Comparison of ENCODE assay signal across 9 cellular contexts in the genomic region with DNA sequence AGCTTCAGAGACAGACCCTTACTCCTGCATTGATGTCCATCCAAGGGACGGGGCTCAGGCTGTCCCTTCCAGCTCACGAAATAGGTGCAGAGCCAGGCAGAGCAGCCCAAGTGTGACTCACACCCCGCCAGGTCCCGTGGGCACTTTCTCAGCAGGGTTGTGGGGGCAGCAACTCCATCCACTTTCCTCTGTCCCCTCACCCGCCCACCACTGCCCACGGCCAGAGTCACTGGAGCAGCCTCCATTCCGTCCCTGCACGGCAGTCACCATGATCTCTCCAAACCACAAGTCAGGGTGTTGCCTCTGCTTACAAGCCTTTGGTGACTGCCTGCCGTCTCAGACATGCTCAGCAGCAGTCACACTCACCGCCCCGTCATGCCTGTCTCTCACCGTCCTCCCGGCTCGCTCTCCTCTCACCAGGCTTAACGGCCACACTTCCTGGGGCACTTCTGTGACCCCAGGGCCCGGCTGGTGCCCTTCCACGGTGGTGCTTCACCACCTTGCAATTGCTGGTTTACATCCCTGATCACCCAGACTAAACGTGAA. TPM values are rescaled to one million over a fixed set of nuclear protein-coding genes. Genes with fewer than 3 reads are reported as not detected.
A peak's percentile ranks its signal among the peaks of the same experiment; 100 is the strongest.
DNase-seq lines count a peak whose midpoint lies in the region; ATAC-seq and TF ChIP-seq lines count a peak whose summit lies in the region.
"Had no signal": no experiment of that assay in that cellular context is flagged by ENCODE, and none has a peak within 500 bp of the region (broad histone marks: within the 10 kb centered on the region; RNA-seq: fewer than 3 reads in every experiment).

No MANE protein-coding gene starts in this region.

- H3K27me3 ChIP-seq in endodermal cell (ENCODE audit: control insufficient read depth, insufficient read depth, low read length, poor library complexity, severe bottlenecking), result no peaks in the 10 kb centered on the region
- no peaks in the 10 kb centered on the region for H3K27me3 ChIP-seq in Karpas-422 (ENCODE audit: low read length)

- H3K36me3 ChIP-seq in endodermal cell (ENCODE audit: control insufficient read depth, insufficient read depth, low read length) (no peaks in the 10 kb centered on the region), Karpas-422 (ENCODE audit: insufficient read depth, low read length) (no peaks in the 10 kb centered on the region)

- no peaks in the 10 kb centered on the region for H3K4me1 ChIP-seq in endodermal cell (ENCODE audit: control insufficient read depth, insufficient read depth, low read length)
- H3K4me1 ChIP-seq in Karpas-422 (ENCODE audit: low read length), result peaks cover 10% of the 10 kb centered on the region

- H2AFZ ChIP-seq in Karpas-422 (ENCODE audit: low read length), result no peak overlapping the region

- no peak overlapping the region for H3K4me3 Mint-ChIP-seq in endodermal cell

- peak overlapping the region; percentile 48 for H3K27ac Mint-ChIP-seq in endodermal cell

- H3K9ac ChIP-seq in endodermal cell (ENCODE audit: extremely low read depth, low read length, poor library complexity, severe bottlenecking) (no peak overlapping the region), Karpas-422 (ENCODE audit: low read length) (no peak overlapping the region)

- no peaks in the 10 kb centered on the region for H3K9me3 Mint-ChIP-seq in endodermal cell

- no peaks in the 10 kb centered on the region for H3K36me3 Mint-ChIP-seq in endodermal cell (ENCODE audit: low read depth)

- no peak for TF ChIP-seq CTCF in endodermal cell (conservative IDR thresholded peaks at IDR 0.05)

- H3K9me3 ChIP-seq in endodermal cell (ENCODE audit: control insufficient read depth, low read length) (no peaks in the 10 kb centered on the region), Karpas-422 (ENCODE audit: low read length) (no peaks in the 10 kb centered on the region)

- WGBS in endodermal cell (ENCODE audit: insufficient coverage in 1 of 2, insufficient read length in 1 of 2), 2 experiments, result 89% methylated on average over 13 to 18 of the region's 18 CpGs

- no peaks in the 10 kb centered on the region for H3K79me2 ChIP-seq in Karpas-422 (ENCODE audit: low read length)

- no peak for ATAC-seq in HG02588 (IDR thresholded peaks at IDR 0.05; ENCODE audit: unreplicated experiment)

- peaks cover 15% of the 10 kb centered on the region for H3K4me1 Mint-ChIP-seq in endodermal cell

- peaks cover 1% of the 10 kb centered on the region for H3K27me3 Mint-ChIP-seq in endodermal cell (ENCODE audit: insufficient read depth)

- H3K4me3 ChIP-seq in endodermal cell (ENCODE audit: low read length) (no peak overlapping the region), Karpas-422 (ENCODE audit: low read length) (no peak overlapping the region)

- no peaks in the 10 kb centered on the region for H3K9me2 ChIP-seq in Karpas-422 (replicated peaks; ENCODE audit: insufficient read depth, low read length)

- H4K20me1 ChIP-seq in Karpas-422 (ENCODE audit: insufficient read depth, low read depth, low read length), result no peaks in the 10 kb centered on the region

- H3K27ac ChIP-seq in endodermal cell (ENCODE audit: low read depth, low read length) (no peak overlapping the region), Karpas-422 (ENCODE audit: low read length) (no peak overlapping the region)

- H3K4me2 ChIP-seq in Karpas-422 (ENCODE audit: low read depth, low read length, poor library complexity, severe bottlenecking), result no peak overlapping the region

- DNase-seq in GM03348 (ENCODE audit: low spot score) (peak; percentile 82), endodermal cell (peak; percentile 49), NCI-H510A (lab: John Stamatoyannopoulos, UW) (no peak), Karpas-422 (no peak), DMS 273 (lab: John Stamatoyannopoulos, UW; ENCODE audit: unreplicated experiment) (no peak)
- peak; percentile 46 to 52 for DNase-seq in activated CD4-positive, alpha-beta T cell treated with anti-CD3 and anti-CD28 coated beads for 4 hours
- DNase-seq in stimulated activated CD4-positive, alpha-beta T cell treated with anti-CD3 and anti-CD28 coated beads, Interleukin-12 subunit alpha, Interleukin-12 subunit beta, amount 100 ng/mL, for 24 hours (ENCODE audit: low read depth in 2 of 2), result peak; percentile 38 to 46
- DNase-seq: NCI-H1417 had no signal

RNA-seq across cellular contexts. Expression of gene CALML3, which starts 39.3 kb away (rescaled TPM):
- total RNA-seq in endodermal cell, result not detected
- not detected for polyA plus RNA-seq in endodermal cell (2013, experiment 1 of 2)
- not detected for polyA plus RNA-seq in endodermal cell (2013, experiment 2 of 2)
- total RNA-seq in Karpas-422 (2014; rRNA removed; shearing (Covaris generic); ENCODE audit: low replicate concordance), result not detected in 2 replicates

Comparison
In these comparisons a context has a peak if more than half of its experiments do, and no peak if none do; other contexts are left out.
1. DNase-seq: peak in GM03348 (single experiment), activated CD4-positive, alpha-beta T cell treated with anti-CD3 and anti-CD28 coated beads for 4 hours (2 of 2), endodermal cell (single experiment) and stimulated activated CD4-positive, alpha-beta T cell treated with anti-CD3 and anti-CD28 coated beads, Interleukin-12 subunit alpha, Interleukin-12 subunit beta, amount 100 ng/mL, for 24 hours (2 of 2); none in NCI-H510A (single experiment), Karpas-422 (single experiment) and DMS 273 (single experiment).